In the genomic region with DNA sequence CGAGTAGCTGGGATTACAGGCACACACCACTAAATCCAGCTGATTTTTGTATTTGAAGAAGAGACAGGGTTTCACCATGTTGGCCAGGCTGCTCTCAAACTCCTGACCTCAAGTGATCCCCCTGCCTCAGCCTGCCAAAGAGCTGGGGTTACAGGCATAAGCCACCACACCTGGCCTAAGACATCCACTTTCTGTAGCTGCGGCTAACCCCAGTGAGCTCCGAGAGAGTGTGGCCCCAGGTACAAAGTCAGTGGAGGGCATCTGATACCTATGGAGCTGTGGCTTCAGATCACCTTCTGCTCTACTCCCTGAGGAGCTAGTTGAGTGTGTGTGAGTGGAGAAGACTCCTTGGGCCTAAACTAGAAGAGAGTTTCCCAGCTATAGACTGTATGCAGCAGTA, we compare ENCODE assay signal across 8 cellular contexts.
"Had no signal": no experiment of that assay in that cellular context is flagged by ENCODE, and none has a peak within 500 bp of the region (broad histone marks: within the 10 kb centered on the region; RNA-seq: fewer than 3 reads in every experiment).

No MANE protein-coding gene starts in this region.

- FAIRE-seq: G401.6, GM12878, GM12891, GM12892, GM18507, GM19239 had no signal

- ATAC-seq: GM12878 had no signal

- H3K4me3 ChIP-seq: GM12878 had no signal

- DNase-seq: GDM1, GF-D8 had no signal
